In genomic region chr2:69753659-69754350, GRCh38 we compare ENCODE assay signal across 1 cellular context.
TF ChIP-seq lines count a peak whose summit lies in the region.

No MANE protein-coding gene starts in this region.

TF ChIP-seq in HepG2, 621 proteins besides CTCF, POLR2A, EP300 and RAD21 (continued from another document):
- TF ChIP-seq ARID4A (CRISPR knock-in tag; IDR thresholded peaks at IDR 0.05; ENCODE audit: borderline replicate concordance) (no peak), MAFF (IDR thresholded peaks at IDR 0.05; ENCODE audit: low read depth, low read length) (peak; percentile 85), ZNF747 (CRISPR knock-in tag; IDR thresholded peaks at IDR 0.05; ENCODE audit: borderline replicate concordance) (no peak)
